Comparison of ENCODE assay signal across 1 cellular context in the genomic region with DNA sequence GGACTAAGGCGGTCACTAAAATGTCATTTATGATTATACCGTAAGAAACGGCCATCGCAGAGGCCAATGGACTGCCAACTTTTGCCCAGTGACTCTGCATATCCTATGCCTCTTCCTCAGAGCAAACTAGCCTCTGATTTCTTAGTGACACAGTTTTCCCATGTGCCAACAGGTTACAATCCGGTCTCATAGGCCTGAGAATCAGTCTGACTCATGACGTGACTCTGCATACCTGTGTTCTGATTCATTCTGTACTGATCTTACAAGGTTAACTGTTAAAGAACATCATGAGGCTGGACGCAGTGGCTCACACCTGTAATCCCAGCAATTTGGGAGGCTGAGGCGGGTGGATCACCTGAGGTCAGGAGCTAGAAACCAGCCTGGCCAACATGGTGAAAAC.
TF ChIP-seq lines count a peak whose summit lies in the region.

No MANE protein-coding gene starts in this region.

TF ChIP-seq in SK-N-SH, 30 proteins besides CTCF, POLR2A, EP300 and RAD21 (continued from another document):
- no peak for TF ChIP-seq SIN3A (IDR thresholded peaks at IDR 0.05; ENCODE audit: borderline replicate concordance, low read depth, low read length)
